In the genomic region with DNA sequence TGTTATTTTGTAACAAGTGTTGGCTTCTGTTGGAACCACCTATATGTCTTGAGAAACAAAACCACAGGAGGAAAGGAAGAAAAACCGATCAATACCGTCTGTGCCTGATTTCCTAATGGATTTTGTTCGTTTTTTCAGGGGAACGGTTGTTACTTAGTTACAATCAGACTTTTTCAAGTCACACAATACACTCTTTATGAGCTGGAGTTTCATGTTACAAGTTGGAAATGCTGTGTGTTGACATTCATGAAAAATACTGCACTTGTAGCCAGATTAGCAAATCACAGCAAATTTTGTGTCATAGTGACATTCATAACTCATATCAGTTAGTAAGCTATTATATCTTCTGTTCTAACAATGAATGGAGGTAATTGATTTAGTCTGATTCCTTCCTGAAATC, we compare ENCODE assay signal across 20 cellular contexts.
"Had no signal": no experiment of that assay in that cellular context is flagged by ENCODE, and none has a peak within 500 bp of the region (broad histone marks: within the 10 kb centered on the region; RNA-seq: fewer than 3 reads in every experiment).

No MANE protein-coding gene starts in this region.

- H3K4me1 ChIP-seq: adrenal gland, left lung, psoas muscle had no signal

- H3K9me3 ChIP-seq: adrenal gland, gastroesophageal sphincter, left lung, mucosa of descending colon, psoas muscle, stomach had no signal

- H3K36me3 ChIP-seq: adrenal gland had no signal

- ATAC-seq: activated CD8-positive, alpha-beta T cell treated with anti-CD3 and anti-CD28 coated beads for 36 hours; gastroesophageal sphincter; left lung; mucosa of descending colon; naive thymus-derived CD8-positive, alpha-beta T cell; psoas muscle; sciatic nerve; WTC11 had no signal

- H3K27ac ChIP-seq: adrenal gland, coronary artery, gastroesophageal sphincter, left lung, psoas muscle had no signal

- H3K4me3 ChIP-seq: adrenal gland, coronary artery, gastroesophageal sphincter, left lung, mucosa of descending colon, psoas muscle, stomach had no signal

- H3K27me3 ChIP-seq: adrenal gland, gastroesophageal sphincter, left lung, stomach had no signal

- DNase-seq: activated CD4-positive, alpha-beta T cell treated with anti-CD3 and anti-CD28 coated beads for 48 hours; activated CD8-positive, alpha-beta memory T cell treated with anti-CD3 and anti-CD28 coated beads, Interleukin-2, amount 50 U/mL, for 4 hours; activated CD8-positive, alpha-beta T cell treated with anti-CD3 and anti-CD28 coated beads for 36 hours; activated effector memory CD4-positive, alpha-beta T cell treated with anti-CD3 and anti-CD28 coated beads, Interleukin-2, amount 50 U/mL, for 16 hours; activated T-cell treated with anti-CD3 and anti-CD28 coated beads, Interleukin-2, amount 50 U/mL, for 48 hours; adrenal gland; effector CD8-positive, alpha-beta T cell; islet precursor cell; left lung; mammary epithelial cell; mucosa of descending colon; naive thymus-derived CD8-positive, alpha-beta T cell; occipital lobe; psoas muscle; stomach; T-helper 2 cell had no signal
